In genomic region chr17:5419959-5420653, GRCh38 we compare ENCODE assay signal across 1 cellular context.
TF ChIP-seq lines count a peak whose summit lies in the region.

TSS of gene RPAIN (plus strand) at chr17:5420182. CDS start at chr17:5420211, 29 bp downstream.

TF ChIP-seq in GM12878, 131 proteins besides CTCF, POLR2A, EP300 and RAD21 (continued from another document):
- TF ChIP-seq ZBTB40 (IDR thresholded peaks at IDR 0.05; ENCODE audit: borderline replicate concordance) = peak; percentile 62; the same call in 1 of the 2 replicates
